12 cellular contexts compared by ENCODE assay signal in genomic region chr11:57653162-57653561, GRCh38. TPM values are rescaled to one million over a fixed set of nuclear protein-coding genes. Genes with fewer than 3 reads are reported as not detected.
DNase-seq lines count a peak whose midpoint lies in the region; ATAC-seq and TF ChIP-seq lines count a peak whose summit lies in the region.
"Had no signal": no experiment of that assay in that cellular context is flagged by ENCODE, and none has a peak within 500 bp of the region (broad histone marks: within the 10 kb centered on the region; RNA-seq: fewer than 3 reads in every experiment).

No MANE protein-coding gene starts in this region.

- H3K36me3 ChIP-seq in CD8-positive, alpha-beta T cell (ENCODE audit: insufficient read depth, low read length): no peaks in the 10 kb centered on the region

- ATAC-seq in CD8-positive, alpha-beta T cell: no peak
- ATAC-seq in activated T-helper 17 cell treated with anti-CD3 and anti-CD28 coated beads, Interleukin-2, amount 50 U/mL, for 72 hours (replicated peaks): no peak
- ATAC-seq in natural killer cell (no peak), HG03025 (IDR thresholded peaks at IDR 0.05; ENCODE audit: low FRiP score, unreplicated experiment) (no peak)

- H3K36me3 Mint-ChIP-seq in CD8-positive, alpha-beta T cell: peaks cover 8% of the 10 kb centered on the region
- H3K36me3 Mint-ChIP-seq in activated T-helper 17 cell treated with anti-CD3 and anti-CD28 coated beads, Interleukin-2, amount 50 U/mL, for 72 hours (ENCODE audit: low read depth): peaks cover 7% of the 10 kb centered on the region
- H3K36me3 Mint-ChIP-seq in natural killer cell: no peaks in the 10 kb centered on the region

- H3K4me1 Mint-ChIP-seq in CD8-positive, alpha-beta T cell (ENCODE audit: low read depth): peaks cover 45% of the 10 kb centered on the region
- H3K4me1 Mint-ChIP-seq in activated T-helper 17 cell treated with anti-CD3 and anti-CD28 coated beads, Interleukin-2, amount 50 U/mL, for 72 hours: peaks cover 10% of the 10 kb centered on the region
- H3K4me1 Mint-ChIP-seq in natural killer cell: peaks cover 42 to 43% of the 10 kb centered on the region in 2 donors

- H3K27me3 ChIP-seq in CD8-positive, alpha-beta T cell (ENCODE audit: insufficient read depth, low read length): no peaks in the 10 kb centered on the region

- no peak overlapping the region for H3K27ac ChIP-seq in CD8-positive, alpha-beta T cell (ENCODE audit: low read depth, low read length)
- H3K27ac ChIP-seq: epithelial cell of prostate had no signal

- H3K4me3 Mint-ChIP-seq in CD8-positive, alpha-beta T cell: peak overlapping the region; percentile 9
- peak overlapping the region; percentile 28 for H3K4me3 Mint-ChIP-seq in activated T-helper 17 cell treated with anti-CD3 and anti-CD28 coated beads, Interleukin-2, amount 50 U/mL, for 72 hours
- peak overlapping the region; percentile 73 for H3K4me3 Mint-ChIP-seq in natural killer cell

- H3K4me3 ChIP-seq in CD8-positive, alpha-beta T cell (ENCODE audit: low read depth, low read length): no peak overlapping the region

- TF ChIP-seq CTCF in CD8-positive, alpha-beta T cell (IDR thresholded peaks at IDR 0.05): no peak
- TF ChIP-seq CTCF in natural killer cell (IDR thresholded peaks at IDR 0.05): no peak

- peak overlapping the region; percentile 42 for H3K27ac Mint-ChIP-seq in CD8-positive, alpha-beta T cell
- H3K27ac Mint-ChIP-seq in activated T-helper 17 cell treated with anti-CD3 and anti-CD28 coated beads, Interleukin-2, amount 50 U/mL, for 72 hours: no peak overlapping the region
- H3K27ac Mint-ChIP-seq in natural killer cell: peak overlapping the region; percentile 3 to 72

- intact Hi-C loops in CD8-positive, alpha-beta T cell (cut with DNase I, micrococcal nuclease): no loop called here
- intact Hi-C loops in natural killer cell (cut with micrococcal nuclease): no loop called here

- no peak for DNase-seq in CD8-positive, alpha-beta T cell
- DNase-seq in KG1 (lab: John Stamatoyannopoulos, UW) (peak; percentile 29), natural killer cell (no peak), germinal center (ENCODE audit: low spot score) (no peak)
- DNase-seq in stimulated activated CD8-positive, alpha-beta memory T cell treated with anti-CD3 and anti-CD28 coated beads, Interleukin-4, amount 100 ng/mL, for 48 hours: no peak
- DNase-seq: CD4-positive, CD25-positive, alpha-beta regulatory T cell had no signal

- no peaks in the 10 kb centered on the region for H3K9me3 ChIP-seq in CD8-positive, alpha-beta T cell (ENCODE audit: low read length)

- CTCF ChIA-PET in CD8-positive, alpha-beta T cell (lab: Charles Lee): interaction anchor here (1.4 to 2.4 kb wide), 3 partner anchors 9 to 148 kb away, joined by 4 to 9 read pairs (median 8); no protein-coding TSS in a partner anchor

- H3K9me3 Mint-ChIP-seq in CD8-positive, alpha-beta T cell: no peaks in the 10 kb centered on the region
- H3K9me3 Mint-ChIP-seq in activated T-helper 17 cell treated with anti-CD3 and anti-CD28 coated beads, Interleukin-2, amount 50 U/mL, for 72 hours: no peaks in the 10 kb centered on the region
- H3K9me3 Mint-ChIP-seq in natural killer cell: no peaks in the 10 kb centered on the region
- H3K9me3 Mint-ChIP-seq: CD4-positive, CD25-positive, alpha-beta regulatory T cell had no signal

- peaks cover 12% of the 10 kb centered on the region for H3K27me3 Mint-ChIP-seq in CD8-positive, alpha-beta T cell (ENCODE audit: low read depth)
- peaks cover 6% of the 10 kb centered on the region for H3K27me3 Mint-ChIP-seq in activated T-helper 17 cell treated with anti-CD3 and anti-CD28 coated beads, Interleukin-2, amount 50 U/mL, for 72 hours
- H3K27me3 Mint-ChIP-seq in natural killer cell (ENCODE audit: low read depth in 2 of 2): peaks cover 1 to 13% of the 10 kb centered on the region in 2 donors

- POLR2A ChIA-PET in CD8-positive, alpha-beta T cell (lab: Charles Lee): interaction anchor here (1.4 kb wide), 1 partner anchor 85 kb away, joined by 3 read pairs; the partner anchor contains the start of gene UBE2L6

- peaks cover 28% of the 10 kb centered on the region for H3K4me1 ChIP-seq in CD8-positive, alpha-beta T cell (ENCODE audit: insufficient read depth, low read length)

RNA-seq across cellular contexts. Expression of gene YPEL4, which starts 3.5 kb away (rescaled TPM):
- 1 to 10 TPM; 7.2 to 7.9 TPM for total RNA-seq in CD8-positive, alpha-beta T cell
- 1 to 10 TPM in 1 of 2 donors, not detected in 1; 1.5 TPM for total RNA-seq in activated T-helper 17 cell treated with anti-CD3 and anti-CD28 coated beads, Interleukin-2, amount 50 U/mL, for 72 hours
- total RNA-seq in natural killer cell: 1 to 10 TPM; 1.2 to 1.3 (median 1.2) TPM

RNA-seq across cellular contexts. Expression of gene CLP1, which starts 4.4 kb away (rescaled TPM):
- 10 to 100 TPM; 22.7 to 27.1 TPM for total RNA-seq in CD8-positive, alpha-beta T cell
- 10 to 100 TPM; 16.6 to 24.1 TPM for total RNA-seq in activated T-helper 17 cell treated with anti-CD3 and anti-CD28 coated beads, Interleukin-2, amount 50 U/mL, for 72 hours
- 10 to 100 TPM; 18.5 to 23.1 (median 22.8) TPM for total RNA-seq in natural killer cell

RNA-seq across cellular contexts. Expression of gene ZDHHC5, which starts 14.8 kb away (rescaled TPM):
- 10 to 100 TPM; 65.0 to 66.7 TPM for total RNA-seq in CD8-positive, alpha-beta T cell
- total RNA-seq in activated T-helper 17 cell treated with anti-CD3 and anti-CD28 coated beads, Interleukin-2, amount 50 U/mL, for 72 hours: 10 to 100 TPM; 58.2 to 79.9 TPM
- 10 to 100 TPM; 46.1 to 64.0 (median 55.5) TPM for total RNA-seq in natural killer cell

RNA-seq across cellular contexts. Expression of gene SERPING1, which starts 55.7 kb away (rescaled TPM):
- not detected for total RNA-seq in CD8-positive, alpha-beta T cell
- total RNA-seq in activated T-helper 17 cell treated with anti-CD3 and anti-CD28 coated beads, Interleukin-2, amount 50 U/mL, for 72 hours: not detected
- under 1 TPM in 1 of 3 donors, not detected in 2; 0.50 TPM for total RNA-seq in natural killer cell
- total RNA-seq: MCF 10A, pulmonary artery endothelial cell, SK-MEL-5 had no signal

RNA-seq across cellular contexts. Expression of gene MED19, which starts 58.9 kb away (rescaled TPM):
- 10 to 100 TPM; 18.5 to 19.4 TPM for total RNA-seq in CD8-positive, alpha-beta T cell
- 10 to 100 TPM; 10.9 to 12.3 TPM for total RNA-seq in activated T-helper 17 cell treated with anti-CD3 and anti-CD28 coated beads, Interleukin-2, amount 50 U/mL, for 72 hours
- total RNA-seq in natural killer cell: 10 to 100 TPM; 11.0 to 15.1 (median 13.3) TPM

Comparison
In these comparisons a context has a peak if more than half of its experiments do, and no peak if none do; other contexts are left out.
1. H3K4me3 Mint-ChIP-seq: peak in every context shown above with its lines; median percentile 73 in natural killer cell; 28 in activated T-helper 17 cell treated with anti-CD3 and anti-CD28 coated beads, Interleukin-2, amount 50 U/mL, for 72 hours; 9 in CD8-positive, alpha-beta T cell.